In the genomic region with DNA sequence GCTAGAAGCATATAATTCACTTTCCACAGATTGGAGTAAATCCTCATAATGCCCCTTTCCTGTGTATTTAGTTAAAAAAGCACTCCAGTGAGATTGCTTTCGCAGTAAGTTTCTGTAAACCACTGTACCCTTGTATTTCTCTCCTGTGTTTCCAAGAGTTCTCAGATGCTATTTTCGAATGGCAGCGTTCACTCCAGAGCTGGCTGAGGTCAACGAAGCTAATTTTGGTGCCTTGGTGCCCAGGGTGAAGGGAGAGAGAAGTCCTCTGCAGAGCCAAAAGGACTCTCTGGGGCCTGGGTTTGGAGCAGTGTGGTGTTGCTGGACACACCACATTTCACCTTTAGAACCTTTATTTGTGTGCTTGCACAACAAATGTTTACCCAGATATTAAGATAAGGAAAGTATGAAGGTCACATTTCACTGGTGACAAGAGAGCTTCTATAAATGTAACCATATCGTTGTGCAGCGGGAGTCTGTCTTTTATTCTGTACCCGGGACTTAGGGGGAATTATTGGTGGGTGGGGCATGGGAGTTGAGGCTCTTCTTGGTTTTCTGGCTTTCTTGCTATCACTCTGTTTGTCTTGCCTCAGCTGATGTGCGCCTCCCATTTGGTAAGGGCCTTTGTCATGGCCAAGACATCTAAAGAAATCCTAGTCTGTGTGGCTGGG, we compare ENCODE assay signal across 1 cellular context.
TF ChIP-seq lines count a peak whose summit lies in the region.

No MANE protein-coding gene starts in this region.

TF ChIP-seq in HEK293, 187 proteins besides CTCF, POLR2A, EP300 and RAD21:
- TF ChIP-seq, protein P1, sequence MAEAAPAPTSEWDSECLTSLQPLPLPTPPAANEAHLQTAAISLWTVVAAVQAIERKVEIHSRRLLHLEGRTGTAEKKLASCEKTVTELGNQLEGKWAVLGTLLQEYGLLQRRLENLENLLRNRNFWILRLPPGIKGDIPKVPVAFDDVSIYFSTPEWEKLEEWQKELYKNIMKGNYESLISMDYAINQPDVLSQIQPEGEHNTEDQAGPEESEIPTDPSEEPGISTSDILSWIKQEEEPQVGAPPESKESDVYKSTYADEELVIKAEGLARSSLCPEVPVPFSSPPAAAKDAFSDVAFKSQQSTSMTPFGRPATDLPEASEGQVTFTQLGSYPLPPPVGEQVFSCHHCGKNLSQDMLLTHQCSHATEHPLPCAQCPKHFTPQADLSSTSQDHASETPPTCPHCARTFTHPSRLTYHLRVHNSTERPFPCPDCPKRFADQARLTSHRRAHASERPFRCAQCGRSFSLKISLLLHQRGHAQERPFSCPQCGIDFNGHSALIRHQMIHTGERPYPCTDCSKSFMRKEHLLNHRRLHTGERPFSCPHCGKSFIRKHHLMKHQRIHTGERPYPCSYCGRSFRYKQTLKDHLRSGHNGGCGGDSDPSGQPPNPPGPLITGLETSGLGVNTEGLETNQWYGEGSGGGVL (tag by site-specific recombination; IDR thresholded peaks at IDR 0.05) = no peak
- TF ChIP-seq, protein P2, sequence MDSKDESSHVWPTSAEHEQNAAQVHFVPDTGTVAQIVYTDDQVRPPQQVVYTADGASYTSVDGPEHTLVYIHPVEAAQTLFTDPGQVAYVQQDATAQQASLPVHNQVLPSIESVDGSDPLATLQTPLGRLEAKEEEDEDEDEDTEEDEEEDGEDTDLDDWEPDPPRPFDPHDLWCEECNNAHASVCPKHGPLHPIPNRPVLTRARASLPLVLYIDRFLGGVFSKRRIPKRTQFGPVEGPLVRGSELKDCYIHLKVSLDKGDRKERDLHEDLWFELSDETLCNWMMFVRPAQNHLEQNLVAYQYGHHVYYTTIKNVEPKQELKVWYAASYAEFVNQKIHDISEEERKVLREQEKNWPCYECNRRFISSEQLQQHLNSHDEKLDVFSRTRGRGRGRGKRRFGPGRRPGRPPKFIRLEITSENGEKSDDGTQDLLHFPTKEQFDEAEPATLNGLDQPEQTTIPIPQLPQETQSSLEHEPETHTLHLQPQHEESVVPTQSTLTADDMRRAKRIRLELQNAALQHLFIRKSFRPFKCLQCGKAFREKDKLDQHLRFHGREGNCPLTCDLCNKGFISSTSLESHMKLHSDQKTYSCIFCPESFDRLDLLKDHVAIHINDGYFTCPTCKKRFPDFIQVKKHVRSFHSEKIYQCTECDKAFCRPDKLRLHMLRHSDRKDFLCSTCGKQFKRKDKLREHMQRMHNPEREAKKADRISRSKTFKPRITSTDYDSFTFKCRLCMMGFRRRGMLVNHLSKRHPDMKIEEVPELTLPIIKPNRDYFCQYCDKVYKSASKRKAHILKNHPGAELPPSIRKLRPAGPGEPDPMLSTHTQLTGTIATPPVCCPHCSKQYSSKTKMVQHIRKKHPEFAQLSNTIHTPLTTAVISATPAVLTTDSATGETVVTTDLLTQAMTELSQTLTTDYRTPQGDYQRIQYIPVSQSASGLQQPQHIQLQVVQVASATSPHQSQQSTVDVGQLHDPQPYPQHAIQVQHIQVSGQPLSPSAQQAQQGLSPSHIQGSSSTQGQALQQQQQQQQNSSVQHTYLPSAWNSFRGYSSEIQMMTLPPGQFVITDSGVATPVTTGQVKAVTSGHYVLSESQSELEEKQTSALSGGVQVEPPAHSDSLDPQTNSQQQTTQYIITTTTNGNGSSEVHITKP (tag by site-specific recombination; IDR thresholded peaks at IDR 0.05) = peak; percentile 69
- TF ChIP-seq ZNF521 (tag by site-specific recombination; IDR thresholded peaks at IDR 0.05) = no peak
- no peak for TF ChIP-seq ZNF292 (tag by site-specific recombination; IDR thresholded peaks at IDR 0.05; ENCODE audit: borderline replicate concordance, low read depth)
- TF ChIP-seq, protein P3, sequence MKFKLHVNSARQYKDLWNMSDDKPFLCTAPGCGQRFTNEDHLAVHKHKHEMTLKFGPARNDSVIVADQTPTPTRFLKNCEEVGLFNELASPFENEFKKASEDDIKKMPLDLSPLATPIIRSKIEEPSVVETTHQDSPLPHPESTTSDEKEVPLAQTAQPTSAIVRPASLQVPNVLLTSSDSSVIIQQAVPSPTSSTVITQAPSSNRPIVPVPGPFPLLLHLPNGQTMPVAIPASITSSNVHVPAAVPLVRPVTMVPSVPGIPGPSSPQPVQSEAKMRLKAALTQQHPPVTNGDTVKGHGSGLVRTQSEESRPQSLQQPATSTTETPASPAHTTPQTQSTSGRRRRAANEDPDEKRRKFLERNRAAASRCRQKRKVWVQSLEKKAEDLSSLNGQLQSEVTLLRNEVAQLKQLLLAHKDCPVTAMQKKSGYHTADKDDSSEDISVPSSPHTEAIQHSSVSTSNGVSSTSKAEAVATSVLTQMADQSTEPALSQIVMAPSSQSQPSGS (tag by site-specific recombination; IDR thresholded peaks at IDR 0.05; ENCODE audit: low read depth) = no peak
- TF ChIP-seq, protein P4, sequence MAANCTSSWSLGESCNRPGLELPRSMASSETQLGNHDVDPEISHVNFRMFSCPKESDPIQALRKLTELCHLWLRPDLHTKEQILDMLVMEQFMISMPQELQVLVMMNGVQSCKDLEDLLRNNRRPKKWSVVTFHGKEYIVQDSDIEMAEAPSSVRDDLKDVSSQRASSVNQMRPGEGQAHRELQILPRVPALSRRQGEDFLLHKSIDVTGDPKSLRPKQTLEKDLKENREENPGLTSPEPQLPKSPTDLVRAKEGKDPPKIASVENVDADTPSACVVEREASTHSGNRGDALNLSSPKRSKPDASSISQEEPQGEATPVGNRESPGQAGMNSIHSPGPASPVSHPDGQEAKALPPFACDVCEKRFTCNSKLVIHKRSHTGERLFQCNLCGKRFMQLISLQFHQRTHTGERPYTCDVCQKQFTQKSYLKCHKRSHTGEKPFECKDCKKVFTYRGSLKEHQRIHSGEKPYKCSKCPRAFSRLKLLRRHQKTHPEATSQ (tag by site-specific recombination; IDR thresholded peaks at IDR 0.05) = no peak
